Comparison of ENCODE assay signal across 1 cellular context in the genomic region with DNA sequence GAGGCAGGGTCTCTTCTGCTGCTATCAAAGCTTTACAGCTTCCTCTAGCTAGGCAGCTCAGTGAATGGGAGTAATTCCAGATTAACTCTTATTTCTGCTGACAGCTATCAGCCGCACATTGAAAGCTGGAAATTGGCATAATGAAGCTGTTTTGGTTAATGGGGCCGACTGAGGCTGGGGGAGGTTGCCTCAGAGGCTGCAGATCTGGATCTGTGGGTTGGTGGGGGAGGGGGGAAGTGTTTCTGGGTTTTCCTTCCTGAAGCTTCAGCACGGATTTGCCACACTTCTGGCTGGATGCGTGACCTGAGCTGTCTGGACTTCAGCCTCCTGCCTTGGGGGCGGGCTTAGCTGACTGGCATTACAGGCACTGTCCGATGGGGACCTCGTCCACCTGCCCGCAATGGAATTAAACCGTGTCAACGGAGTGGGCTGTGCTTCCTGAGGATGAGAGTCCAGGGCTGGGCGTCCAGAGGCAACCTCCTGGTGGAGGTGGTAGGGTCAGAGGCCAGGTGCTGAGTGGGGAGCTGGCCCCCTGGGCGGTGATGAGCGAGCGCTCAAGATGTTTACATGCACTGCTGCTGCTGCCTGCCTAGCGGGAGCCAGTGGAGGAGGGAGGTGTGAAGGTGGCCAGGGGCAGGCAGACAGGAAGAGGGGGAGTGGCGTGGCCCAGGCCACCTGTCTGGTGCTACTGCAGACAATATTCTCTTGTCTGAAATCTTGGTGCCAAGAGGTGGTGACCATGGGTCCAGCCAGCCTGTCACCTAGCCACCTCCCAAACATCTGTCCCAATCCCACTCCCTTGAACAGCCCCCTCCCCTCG.
TF ChIP-seq lines count a peak whose summit lies in the region.

No MANE protein-coding gene starts in this region.

TF ChIP-seq in HepG2, 621 proteins besides CTCF, POLR2A, EP300 and RAD21 (continued from another document and continues in another):
- peak; percentile 59; the same call in 1 of the 2 replicates for TF ChIP-seq ZNF251 (CRISPR knock-in tag; IDR thresholded peaks at IDR 0.05)
- no peak; the same call in 1 of the 2 replicates for TF ChIP-seq ZNF816 (CRISPR knock-in tag; IDR thresholded peaks at IDR 0.05; ENCODE audit: borderline replicate concordance)
- peak; percentile 26; the same call in 1 of the 2 replicates for TF ChIP-seq SOX5 (CRISPR knock-in tag; IDR thresholded peaks at IDR 0.05; ENCODE audit: borderline replicate concordance)
- TF ChIP-seq ZNF878 (CRISPR knock-in tag; IDR thresholded peaks at IDR 0.05) = peak; percentile 58; the same call in 1 of the 2 replicates
- no peak for TF ChIP-seq JARID2 (CRISPR knock-in tag; IDR thresholded peaks at IDR 0.05; ENCODE audit: insufficient replicate concordance)
- TF ChIP-seq AHR (CRISPR knock-in tag; IDR thresholded peaks at IDR 0.05) = peak; percentile 88; the same call in 1 of the 2 replicates
- TF ChIP-seq TOPORS (CRISPR knock-in tag; IDR thresholded peaks at IDR 0.05) = 0 out of 2 replicates have a peak, but pooled peaks have one; percentile 46
- TF ChIP-seq ZNF709 (CRISPR knock-in tag; IDR thresholded peaks at IDR 0.05) = 0 out of 2 replicates have a peak, but pooled peaks have one; percentile 70
- peak; percentile 79; the same call in 1 of the 2 replicates for TF ChIP-seq ZFP41 (CRISPR knock-in tag; IDR thresholded peaks at IDR 0.05; ENCODE audit: borderline replicate concordance)
- 0 out of 2 replicates have a peak, but pooled peaks have one; percentile 35 for TF ChIP-seq HHEX (CRISPR knock-in tag; IDR thresholded peaks at IDR 0.05)
- TF ChIP-seq RBFOX2 (IDR thresholded peaks at IDR 0.05; ENCODE audit: low read depth, low read length) = no peak
- TF ChIP-seq NR1H2 (CRISPR knock-in tag; IDR thresholded peaks at IDR 0.05; ENCODE audit: borderline replicate concordance, low read depth) = 0 out of 2 replicates have a peak, but pooled peaks have one; percentile 4
- TF ChIP-seq SUZ12 (IDR thresholded peaks at IDR 0.05; ENCODE audit: low read depth, low read length) = no peak
- TF ChIP-seq THAP8 (CRISPR knock-in tag; IDR thresholded peaks at IDR 0.05; ENCODE audit: borderline replicate concordance) = peak; percentile 60; the same call in 1 of the 2 replicates
- peak; percentile 41; the same call in 1 of the 2 replicates for TF ChIP-seq MED1 (CRISPR knock-in tag; IDR thresholded peaks at IDR 0.05)
- TF ChIP-seq ZNF253 (CRISPR knock-in tag; IDR thresholded peaks at IDR 0.05; ENCODE audit: borderline replicate concordance) = peak; percentile 93; the same call in 1 of the 2 replicates
- TF ChIP-seq KDM2A (CRISPR knock-in tag; IDR thresholded peaks at IDR 0.05; ENCODE audit: borderline replicate concordance, low read depth) = peak; percentile 81
- TF ChIP-seq MAZ (IDR thresholded peaks at IDR 0.05; ENCODE audit: borderline replicate concordance, low read depth, low read length) = no peak
- no peak; the same call in 1 of the 2 replicates for TF ChIP-seq MAZ (CRISPR knock-in tag; IDR thresholded peaks at IDR 0.05; ENCODE audit: low read depth)
- peak; percentile 84; the same call in 1 of the 2 replicates for TF ChIP-seq ZNF350 (CRISPR knock-in tag; IDR thresholded peaks at IDR 0.05; ENCODE audit: borderline replicate concordance, low read depth)
- TF ChIP-seq IRX3 (CRISPR knock-in tag; IDR thresholded peaks at IDR 0.05; ENCODE audit: borderline replicate concordance, low read depth) = no peak
- TF ChIP-seq GFI1 (CRISPR knock-in tag; IDR thresholded peaks at IDR 0.05; ENCODE audit: borderline replicate concordance) = peak; percentile 70; the same call in 1 of the 2 replicates
- TF ChIP-seq, protein P1, sequence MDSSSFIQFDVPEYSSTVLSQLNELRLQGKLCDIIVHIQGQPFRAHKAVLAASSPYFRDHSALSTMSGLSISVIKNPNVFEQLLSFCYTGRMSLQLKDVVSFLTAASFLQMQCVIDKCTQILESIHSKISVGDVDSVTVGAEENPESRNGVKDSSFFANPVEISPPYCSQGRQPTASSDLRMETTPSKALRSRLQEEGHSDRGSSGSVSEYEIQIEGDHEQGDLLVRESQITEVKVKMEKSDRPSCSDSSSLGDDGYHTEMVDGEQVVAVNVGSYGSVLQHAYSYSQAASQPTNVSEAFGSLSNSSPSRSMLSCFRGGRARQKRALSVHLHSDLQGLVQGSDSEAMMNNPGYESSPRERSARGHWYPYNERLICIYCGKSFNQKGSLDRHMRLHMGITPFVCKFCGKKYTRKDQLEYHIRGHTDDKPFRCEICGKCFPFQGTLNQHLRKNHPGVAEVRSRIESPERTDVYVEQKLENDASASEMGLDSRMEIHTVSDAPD (CRISPR knock-in tag; IDR thresholded peaks at IDR 0.05) = peak; percentile 86
- no peak for TF ChIP-seq MTF1 (CRISPR knock-in tag; IDR thresholded peaks at IDR 0.05)
- TF ChIP-seq, protein P2, sequence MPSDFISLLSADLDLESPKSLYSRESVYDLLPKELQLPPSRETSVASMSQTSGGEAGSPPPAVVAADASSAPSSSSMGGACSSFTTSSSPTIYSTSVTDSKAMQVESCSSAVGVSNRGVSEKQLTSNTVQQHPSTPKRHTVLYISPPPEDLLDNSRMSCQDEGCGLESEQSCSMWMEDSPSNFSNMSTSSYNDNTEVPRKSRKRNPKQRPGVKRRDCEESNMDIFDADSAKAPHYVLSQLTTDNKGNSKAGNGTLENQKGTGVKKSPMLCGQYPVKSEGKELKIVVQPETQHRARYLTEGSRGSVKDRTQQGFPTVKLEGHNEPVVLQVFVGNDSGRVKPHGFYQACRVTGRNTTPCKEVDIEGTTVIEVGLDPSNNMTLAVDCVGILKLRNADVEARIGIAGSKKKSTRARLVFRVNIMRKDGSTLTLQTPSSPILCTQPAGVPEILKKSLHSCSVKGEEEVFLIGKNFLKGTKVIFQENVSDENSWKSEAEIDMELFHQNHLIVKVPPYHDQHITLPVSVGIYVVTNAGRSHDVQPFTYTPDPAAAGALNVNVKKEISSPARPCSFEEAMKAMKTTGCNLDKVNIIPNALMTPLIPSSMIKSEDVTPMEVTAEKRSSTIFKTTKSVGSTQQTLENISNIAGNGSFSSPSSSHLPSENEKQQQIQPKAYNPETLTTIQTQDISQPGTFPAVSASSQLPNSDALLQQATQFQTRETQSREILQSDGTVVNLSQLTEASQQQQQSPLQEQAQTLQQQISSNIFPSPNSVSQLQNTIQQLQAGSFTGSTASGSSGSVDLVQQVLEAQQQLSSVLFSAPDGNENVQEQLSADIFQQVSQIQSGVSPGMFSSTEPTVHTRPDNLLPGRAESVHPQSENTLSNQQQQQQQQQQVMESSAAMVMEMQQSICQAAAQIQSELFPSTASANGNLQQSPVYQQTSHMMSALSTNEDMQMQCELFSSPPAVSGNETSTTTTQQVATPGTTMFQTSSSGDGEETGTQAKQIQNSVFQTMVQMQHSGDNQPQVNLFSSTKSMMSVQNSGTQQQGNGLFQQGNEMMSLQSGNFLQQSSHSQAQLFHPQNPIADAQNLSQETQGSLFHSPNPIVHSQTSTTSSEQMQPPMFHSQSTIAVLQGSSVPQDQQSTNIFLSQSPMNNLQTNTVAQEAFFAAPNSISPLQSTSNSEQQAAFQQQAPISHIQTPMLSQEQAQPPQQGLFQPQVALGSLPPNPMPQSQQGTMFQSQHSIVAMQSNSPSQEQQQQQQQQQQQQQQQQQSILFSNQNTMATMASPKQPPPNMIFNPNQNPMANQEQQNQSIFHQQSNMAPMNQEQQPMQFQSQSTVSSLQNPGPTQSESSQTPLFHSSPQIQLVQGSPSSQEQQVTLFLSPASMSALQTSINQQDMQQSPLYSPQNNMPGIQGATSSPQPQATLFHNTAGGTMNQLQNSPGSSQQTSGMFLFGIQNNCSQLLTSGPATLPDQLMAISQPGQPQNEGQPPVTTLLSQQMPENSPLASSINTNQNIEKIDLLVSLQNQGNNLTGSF (CRISPR knock-in tag; IDR thresholded peaks at IDR 0.05) = no peak
- TF ChIP-seq RBM39 (IDR thresholded peaks at IDR 0.05; ENCODE audit: low read depth, low read length, poor library complexity, severe bottlenecking) = peak; percentile 73
- TF ChIP-seq KAT7 (CRISPR knock-in tag; IDR thresholded peaks at IDR 0.05; ENCODE audit: borderline replicate concordance) = no peak; the same call in 1 of the 2 replicates
- no peak for TF ChIP-seq MED13 (CRISPR knock-in tag; IDR thresholded peaks at IDR 0.05)
- peak; percentile 46; the same call in 1 of the 2 replicates for TF ChIP-seq ZNF547 (CRISPR knock-in tag; IDR thresholded peaks at IDR 0.05)
- TF ChIP-seq, protein P3, sequence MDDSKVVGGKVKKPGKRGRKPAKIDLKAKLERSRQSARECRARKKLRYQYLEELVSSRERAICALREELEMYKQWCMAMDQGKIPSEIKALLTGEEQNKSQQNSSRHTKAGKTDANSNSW (CRISPR knock-in tag; IDR thresholded peaks at IDR 0.05; ENCODE audit: borderline replicate concordance) = no peak
- TF ChIP-seq HOXA9 (CRISPR knock-in tag; IDR thresholded peaks at IDR 0.05; ENCODE audit: borderline replicate concordance) = peak; percentile 66; the same call in 1 of the 2 replicates
- TF ChIP-seq USF2 (IDR thresholded peaks at IDR 0.05; ENCODE audit: low read depth, low read length) = no peak
- no peak for TF ChIP-seq USF2 (CRISPR knock-in tag; IDR thresholded peaks at IDR 0.05; ENCODE audit: borderline replicate concordance)
- TF ChIP-seq RXRA (CRISPR knock-in tag; IDR thresholded peaks at IDR 0.05) = peak; percentile 87
- no peak for TF ChIP-seq CSRNP2 (CRISPR knock-in tag; conservative IDR thresholded peaks at IDR 0.05; ENCODE audit: low read depth)
- TF ChIP-seq TBX3 (IDR thresholded peaks at IDR 0.05; ENCODE audit: borderline replicate concordance) = peak; percentile 74
- no peak for TF ChIP-seq ZNF17 (CRISPR knock-in tag; IDR thresholded peaks at IDR 0.05)
- no peak; the same call in none of the 2 replicates for TF ChIP-seq JUN (CRISPR knock-in tag; IDR thresholded peaks at IDR 0.05)
- TF ChIP-seq, protein P4, sequence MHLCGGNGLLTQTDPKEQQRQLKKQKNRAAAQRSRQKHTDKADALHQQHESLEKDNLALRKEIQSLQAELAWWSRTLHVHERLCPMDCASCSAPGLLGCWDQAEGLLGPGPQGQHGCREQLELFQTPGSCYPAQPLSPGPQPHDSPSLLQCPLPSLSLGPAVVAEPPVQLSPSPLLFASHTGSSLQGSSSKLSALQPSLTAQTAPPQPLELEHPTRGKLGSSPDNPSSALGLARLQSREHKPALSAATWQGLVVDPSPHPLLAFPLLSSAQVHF (CRISPR knock-in tag; IDR thresholded peaks at IDR 0.05) = peak; percentile 82
- peak; percentile 95; the same call in 1 of the 2 replicates for TF ChIP-seq ZIK1 (CRISPR knock-in tag; IDR thresholded peaks at IDR 0.05; ENCODE audit: borderline replicate concordance, low read depth)
- peak; percentile 41; the same call in 1 of the 2 replicates for TF ChIP-seq SAFB2 (CRISPR knock-in tag; IDR thresholded peaks at IDR 0.05; ENCODE audit: borderline replicate concordance, low read depth)
- TF ChIP-seq ZBTB3 (CRISPR knock-in tag; IDR thresholded peaks at IDR 0.05; ENCODE audit: borderline replicate concordance, low read depth) = 0 out of 2 replicates have a peak, but pooled peaks have one; percentile 65
- no peak for TF ChIP-seq TAF15 (IDR thresholded peaks at IDR 0.05; ENCODE audit: low read depth, low read length, poor library complexity, severe bottlenecking)
- peak; percentile 85; the same call in 1 of the 2 replicates for TF ChIP-seq ZNF691 (CRISPR knock-in tag; IDR thresholded peaks at IDR 0.05; ENCODE audit: borderline replicate concordance, low read depth)
- peak; percentile 91 for TF ChIP-seq THAP7 (CRISPR knock-in tag; IDR thresholded peaks at IDR 0.05)
